8 cellular contexts compared by ENCODE assay signal in the genomic region with DNA sequence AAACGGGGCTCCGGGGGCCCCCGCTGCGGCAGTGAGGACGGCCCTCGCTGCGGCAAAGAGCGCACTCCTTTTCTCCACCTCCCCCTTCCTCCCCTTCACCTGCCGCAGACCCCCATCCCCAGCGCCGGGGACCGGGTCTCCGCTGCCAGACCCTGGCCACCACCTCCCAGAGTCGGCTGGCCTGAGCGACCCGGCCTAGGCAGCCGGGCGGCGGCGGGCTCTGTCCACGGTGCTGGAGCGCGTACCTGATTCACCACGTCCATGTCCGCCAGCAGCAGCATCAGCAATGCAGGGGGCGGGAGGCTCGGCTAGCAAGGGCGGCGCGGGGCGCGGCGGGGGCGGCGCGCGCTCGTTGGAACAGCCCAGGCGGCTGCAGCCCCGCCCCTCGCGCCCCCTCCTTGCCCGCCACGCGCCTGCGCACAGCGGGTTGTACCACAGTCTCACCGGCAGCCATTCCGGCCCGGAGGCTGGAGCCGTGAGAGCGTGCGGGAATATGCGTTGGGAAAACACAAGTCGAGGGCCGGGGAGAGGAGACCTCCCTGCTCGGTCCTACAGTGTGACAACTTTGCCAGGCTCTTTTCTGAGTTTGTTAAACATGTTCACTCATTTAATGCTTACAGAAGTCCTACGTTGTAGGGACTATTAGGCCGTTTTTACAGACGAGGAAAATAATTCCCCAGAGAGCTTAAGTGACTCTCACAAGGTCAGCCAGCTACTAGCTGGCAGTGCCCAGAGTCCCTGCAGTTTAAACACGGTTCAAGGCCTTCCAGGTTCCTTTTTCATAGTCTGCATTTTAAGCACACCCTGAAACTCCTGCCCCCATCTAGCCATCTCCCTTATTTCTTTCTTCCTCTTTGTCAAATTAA. TPM values are rescaled to one million over a fixed set of nuclear protein-coding genes. Genes with fewer than 3 reads are reported as not detected.
A peak's percentile ranks its signal among the peaks of the same experiment; 100 is the strongest.
DNase-seq lines count a peak whose midpoint lies in the region; ATAC-seq and TF ChIP-seq lines count a peak whose summit lies in the region.

TSS of gene SYP (minus strand) at position 288 of the 866 bp plus-strand sequence. CDS start at position 281, 7 bp downstream.

- H3K27ac ChIP-seq in AG04450 (ENCODE audit: low read depth, low read length): no peak within 1 kb of the TSS

- TF ChIP-seq CTCF in AG04450 (IDR thresholded peaks at IDR 0.05; ENCODE audit: low read depth, low read length): no peak
- TF ChIP-seq CTCF in kidney epithelial cell (IDR thresholded peaks at IDR 0.05; ENCODE audit: insufficient read depth, low read length, poor library complexity, severe bottlenecking): no peak

- ATAC-seq in GM18867 (IDR thresholded peaks at IDR 0.05; ENCODE audit: unreplicated experiment) (peak; percentile 94), HG03097 (IDR thresholded peaks at IDR 0.05; ENCODE audit: low FRiP score, unreplicated experiment) (peak; percentile 88)

- peak; percentile 46 for DNase-seq in AG04450 (ENCODE audit: low read depth, low spot score)
- peak; percentile 73 for DNase-seq in NCI-H2196 (lab: John Stamatoyannopoulos, UW; ENCODE audit: unreplicated experiment)
- DNase-seq in activated CD4-positive, CD25-positive, alpha-beta regulatory T cell treated with anti-CD3 and anti-CD28 coated beads, Interleukin-2, amount 50 U/mL, for 16 hours (ENCODE audit: low read depth, low spot score): peak; percentile 77
- DNase-seq in central memory CD4-positive, alpha-beta T cell: peak; percentile 86
- peak; percentile 41 for DNase-seq in kidney epithelial cell (ENCODE audit: low read depth)
- DNase-seq in stimulated activated CD4-positive, alpha-beta T cell treated with anti-CD3 and anti-CD28 coated beads, Interleukin-15, amount 100 ng/mL, for 24 hours: peak; percentile 89

- H3K4me3 ChIP-seq in AG04450 (ENCODE audit: low read depth, low read length): peak within 1 kb of the TSS; percentile 39
- H3K4me3 ChIP-seq in kidney epithelial cell (ENCODE audit: low read depth, low read length): peak within 1 kb of the TSS; percentile 15

- no peaks in the 10 kb centered on the region for H3K36me3 ChIP-seq in kidney epithelial cell (ENCODE audit: control insufficient read depth, insufficient read depth, low read length)

- POLR2A ChIA-PET in AG04450 (lab: Yijun Ruan, JAX): interaction anchor here (1.0 kb wide), 1 partner anchor 9 kb away, joined by 6 read pairs; no protein-coding TSS in a partner anchor

- H3K27me3 ChIP-seq in AG04450 (ENCODE audit: control insufficient read depth, insufficient read depth, low read length) (no peaks in the 10 kb centered on the region), kidney epithelial cell (ENCODE audit: control insufficient read depth, insufficient read depth, low read length) (peaks cover 5% of the 10 kb centered on the region)

- no peaks in the 10 kb centered on the region for H3K9me3 ChIP-seq in AG04450 (ENCODE audit: control insufficient read depth, insufficient read depth, low read length)

- CTCF ChIA-PET in AG04450 (lab: Charles Lee): interaction anchor here (0.7 kb wide), 1 partner anchor 9 kb away, joined by 3 read pairs; no protein-coding TSS in a partner anchor

RNA-seq across cellular contexts. Expression of gene SYP, which starts in this region (rescaled TPM):
- polyA plus RNA-seq in AG04450 (2011; rRNA removed): 0.07 and 0.15 TPM in 2 replicates
- 0.28 TPM in 1 of 2 replicates, not detected in the other for polyA minus RNA-seq in AG04450 (2011; rRNA and poly(A)+ RNA removed)
- 0.27 and 1.0 TPM in 2 replicates for total RNA-seq in kidney epithelial cell

Comparison
In these comparisons a context has a peak if more than half of its experiments do, and no peak if none do; other contexts are left out.
1. Peak in DNase-seq and H3K4me3 ChIP-seq in AG04450; RNA of the gene not detected or under 1 TPM.